ENCODE assay signal across 15 cellular contexts in the genomic region with DNA sequence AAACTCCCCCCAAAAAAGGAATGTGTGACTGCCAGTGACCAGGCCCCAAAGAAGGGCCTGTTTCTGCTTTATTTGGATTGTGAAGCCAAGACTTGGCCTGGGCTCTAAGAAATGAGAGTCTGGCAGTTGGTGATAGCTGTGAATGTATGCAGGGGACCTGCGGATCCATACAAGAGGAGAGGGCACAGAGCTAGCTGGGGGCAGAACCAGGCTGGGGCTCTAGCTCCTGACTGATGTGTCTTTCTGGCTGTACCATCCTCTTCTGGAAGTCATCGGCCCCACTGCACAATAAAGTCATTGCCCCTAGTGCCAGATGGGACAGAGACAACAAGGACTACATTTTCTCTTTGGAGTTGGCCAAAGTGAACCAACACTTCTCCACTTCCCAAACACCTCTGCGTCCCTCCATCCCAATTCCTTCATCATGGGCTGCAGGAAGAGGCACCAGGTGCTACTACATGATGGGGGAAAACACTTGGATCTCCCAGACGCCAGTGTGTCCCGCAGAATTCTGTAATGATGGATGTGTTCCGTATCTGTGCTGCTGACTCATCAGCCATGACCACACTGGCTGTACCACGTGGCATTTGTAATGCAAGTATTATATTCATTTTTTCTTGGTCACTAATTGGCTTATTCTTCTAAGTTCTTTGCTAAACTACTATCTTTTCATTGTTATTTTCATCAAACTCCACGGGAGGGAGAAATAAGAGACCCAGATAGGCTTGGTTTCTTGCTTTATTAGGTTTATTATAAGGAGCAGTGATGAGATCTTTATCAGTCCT. TPM values are rescaled to one million over a fixed set of nuclear protein-coding genes. Genes with fewer than 3 reads are reported as not detected.
DNase-seq lines count a peak whose midpoint lies in the region; ATAC-seq, FAIRE-seq and TF ChIP-seq lines count a peak whose summit lies in the region.
"Had no signal": no experiment of that assay in that cellular context is flagged by ENCODE, and none has a peak within 500 bp of the region (broad histone marks: within the 10 kb centered on the region; RNA-seq: fewer than 3 reads in every experiment).

No MANE protein-coding gene starts in this region.

- intact Hi-C loops in CD14-positive monocyte (cut with micrococcal nuclease) (no loop called here), upper lobe of right lung (cut with DNase I) (no loop called here)

- no peak for TF ChIP-seq CTCF in CD14-positive monocyte (IDR thresholded peaks at IDR 0.05)
- no peak for TF ChIP-seq CTCF in brain microvascular endothelial cell (IDR thresholded peaks at IDR 0.05; ENCODE audit: low read depth, low read length, missing control alignments)
- TF ChIP-seq CTCF in upper lobe of right lung (IDR thresholded peaks at IDR 0.05), result no peak

- no peak overlapping the region for H3K4me3 ChIP-seq in brain microvascular endothelial cell (ENCODE audit: low read depth, low read length)
- no peak overlapping the region for H3K4me3 ChIP-seq in upper lobe of right lung

- peak overlapping the region in 4 of 7 donors; percentile 2 to 85 (median 62) for H3K27ac Mint-ChIP-seq in CD14-positive monocyte
- peak overlapping the region; percentile 11 for H3K27ac Mint-ChIP-seq in memory B cell
- H3K27ac Mint-ChIP-seq: endodermal cell; stimulated activated effector memory CD8-positive, alpha-beta T cell treated with anti-CD3 and anti-CD28 coated beads, Interleukin-12 subunit alpha, Interleukin-12 subunit beta, amount 100 ng/mL, for 72 hours; T-cell had no signal

- peaks cover 3% of the 10 kb centered on the region for H3K4me1 ChIP-seq in upper lobe of right lung

- H3K36me3 ChIP-seq in brain microvascular endothelial cell (replicated peaks) (peaks cover 40% of the 10 kb centered on the region), upper lobe of right lung (peaks cover 46% of the 10 kb centered on the region)

- FAIRE-seq in HTR-8/SVneo (lab: Jason Lieb, UNC), result peak; percentile 62
- FAIRE-seq: small intestine had no signal

- no peak overlapping the region for H3K27ac ChIP-seq in brain microvascular endothelial cell
- no peak overlapping the region for H3K27ac ChIP-seq in upper lobe of right lung

- H3K4me3 Mint-ChIP-seq in CD14-positive monocyte, result no peak overlapping the region
- no peak overlapping the region for H3K4me3 Mint-ChIP-seq in memory B cell
- H3K4me3 Mint-ChIP-seq: endodermal cell; stimulated activated effector memory CD8-positive, alpha-beta T cell treated with anti-CD3 and anti-CD28 coated beads, Interleukin-12 subunit alpha, Interleukin-12 subunit beta, amount 100 ng/mL, for 72 hours; T-cell had no signal

- H3K9me3 ChIP-seq in upper lobe of right lung, result no peaks in the 10 kb centered on the region

- H3K36me3 Mint-ChIP-seq in CD14-positive monocyte (peaks cover 43% of the 10 kb centered on the region in 2 donors), memory B cell (peaks cover 26% of the 10 kb centered on the region)

- in situ Hi-C loops in brain microvascular endothelial cell (cut with HindIII; ENCODE audit: low pct_ligation_motif_present, low sequenced_read_pairs), result no loop called here

- ATAC-seq in memory B cell (ENCODE audit: low read depth) (no peak), upper lobe of right lung (no peak), GM18517 (IDR thresholded peaks at IDR 0.05; ENCODE audit: unreplicated experiment) (no peak)
- ATAC-seq: stimulated activated effector memory CD8-positive, alpha-beta T cell treated with anti-CD3 and anti-CD28 coated beads, Interleukin-12 subunit alpha, Interleukin-12 subunit beta, amount 100 ng/mL, for 72 hours; T-cell had no signal

- H3K27me3 ChIP-seq in brain microvascular endothelial cell (replicated peaks), result no peaks in the 10 kb centered on the region
- no peaks in the 10 kb centered on the region for H3K27me3 ChIP-seq in upper lobe of right lung

- H3K4me1 Mint-ChIP-seq in CD14-positive monocyte, result peaks cover 10% of the 10 kb centered on the region
- no peaks in the 10 kb centered on the region for H3K4me1 Mint-ChIP-seq in memory B cell
- H3K4me1 Mint-ChIP-seq: stimulated activated effector memory CD8-positive, alpha-beta T cell treated with anti-CD3 and anti-CD28 coated beads, Interleukin-12 subunit alpha, Interleukin-12 subunit beta, amount 100 ng/mL, for 72 hours; T-cell had no signal

- peaks cover 0 to 3% (median under 1%) of the 10 kb centered on the region in 3 donors for H3K27me3 Mint-ChIP-seq in CD14-positive monocyte (ENCODE audit: low read depth in 3 of 3)
- H3K27me3 Mint-ChIP-seq in memory B cell, result no peaks in the 10 kb centered on the region
- H3K27me3 Mint-ChIP-seq: T-cell had no signal

- DNase-seq in CD14-positive monocyte (ENCODE audit: low spot score) (no peak), HTR-8/SVneo (ENCODE audit: insufficient read length, low spot score) (peak; percentile 74), brain microvascular endothelial cell (peak; percentile 68), memory B cell (ENCODE audit: low spot score in 2 of 2) (no peak), upper lobe of right lung (no peak), NCI-H510A (lab: John Stamatoyannopoulos, UW) (no peak)
- no peak for DNase-seq in stimulated activated CD4-positive, alpha-beta T cell treated with anti-CD3 and anti-CD28 coated beads, Interleukin-1b, Interleukin-23, amount 100 ng/mL, for 48 hours
- DNase-seq: endodermal cell, GF-D8, NCI-H187 treated with DMSO at 0.1 percent for 48 hours, small intestine had no signal

- H3K9me3 Mint-ChIP-seq in CD14-positive monocyte (no peaks in the 10 kb centered on the region), memory B cell (no peaks in the 10 kb centered on the region)
- H3K9me3 Mint-ChIP-seq: endodermal cell; stimulated activated effector memory CD8-positive, alpha-beta T cell treated with anti-CD3 and anti-CD28 coated beads, Interleukin-12 subunit alpha, Interleukin-12 subunit beta, amount 100 ng/mL, for 72 hours; T-cell had no signal

RNA-seq across cellular contexts. Expression of a gene that starts 1.7 kb away (rescaled TPM):
- polyA plus RNA-seq in CD14-positive monocyte, result not detected
- total RNA-seq in upper lobe of right lung, result 104 TPM
- total RNA-seq: liver had no signal
- polyA plus RNA-seq: liver had no signal

RNA-seq across cellular contexts. Expression of a gene that starts 49.9 kb away (rescaled TPM):
- 10 to 100 TPM; 16.8 to 25.8 TPM for polyA plus RNA-seq in CD14-positive monocyte
- 83.3 TPM for total RNA-seq in upper lobe of right lung

Comparison
In these comparisons a context has a peak if more than half of its experiments do, and no peak if none do; other contexts are left out.
1. DNase-seq: peak in HTR-8/SVneo (single experiment) and brain microvascular endothelial cell (single experiment); none in CD14-positive monocyte (single experiment), memory B cell (0 of 2), upper lobe of right lung (single experiment), stimulated activated CD4-positive, alpha-beta T cell treated with anti-CD3 and anti-CD28 coated beads, Interleukin-1b, Interleukin-23, amount 100 ng/mL, for 48 hours (single experiment) and NCI-H510A (single experiment).